14 cellular contexts compared by ENCODE assay signal in genomic region chr4:183417356-183417755, GRCh38.
"Had no signal": no experiment of that assay in that cellular context is flagged by ENCODE, and none has a peak within 500 bp of the region (broad histone marks: within the 10 kb centered on the region; RNA-seq: fewer than 3 reads in every experiment).

No MANE protein-coding gene starts in this region.

- H3K27ac ChIP-seq: esophagus squamous epithelium, heart right ventricle, ovary, sigmoid colon, thoracic aorta had no signal

- ATAC-seq: heart right ventricle; left lobe of liver; stimulated activated naive CD8-positive, alpha-beta T cell treated with anti-CD3 and anti-CD28 coated beads, Interleukin-15, amount 100 ng/mL, for 72 hours; WTC11 had no signal

- H3K4me1 Mint-ChIP-seq: stimulated activated naive CD8-positive, alpha-beta T cell treated with anti-CD3 and anti-CD28 coated beads, Interleukin-15, amount 100 ng/mL, for 72 hours; WTC11 had no signal

- H3K27me3 Mint-ChIP-seq: stimulated activated naive CD8-positive, alpha-beta T cell treated with anti-CD3 and anti-CD28 coated beads, Interleukin-15, amount 100 ng/mL, for 72 hours had no signal

- H3K4me3 ChIP-seq: esophagus squamous epithelium, heart right ventricle, ovary, sigmoid colon, thoracic aorta had no signal

- H3K36me3 ChIP-seq: esophagus squamous epithelium, heart right ventricle, ovary, sigmoid colon, thoracic aorta had no signal

- H3K36me3 Mint-ChIP-seq: WTC11 had no signal

- DNase-seq: activated CD4-positive, alpha-beta T cell treated with anti-CD3 and anti-CD28 coated beads for 48 hours; activated naive CD4-positive, alpha-beta T cell treated with anti-CD3 and anti-CD28 coated beads for 36 hours; esophagus squamous epithelium; foreskin melanocyte; heart right ventricle; islet precursor cell; sigmoid colon; stimulated activated CD4-positive, alpha-beta T cell treated with anti-CD3 and anti-CD28 coated beads, Interleukin-12 subunit alpha, Interleukin-12 subunit beta, amount 100 ng/mL, for 4 hours; stimulated activated CD4-positive, alpha-beta T cell treated with anti-CD3 and anti-CD28 coated beads, Interleukin-4, amount 100 ng/mL, for 1 hour; stimulated activated naive CD8-positive, alpha-beta T cell treated with anti-CD3 and anti-CD28 coated beads, Interleukin-15, amount 100 ng/mL, for 72 hours had no signal

- H3K9me3 ChIP-seq: esophagus squamous epithelium, heart right ventricle, ovary, sigmoid colon, thoracic aorta had no signal

- H3K4me3 Mint-ChIP-seq: activated naive CD4-positive, alpha-beta T cell treated with anti-CD3 and anti-CD28 coated beads for 36 hours; stimulated activated naive CD8-positive, alpha-beta T cell treated with anti-CD3 and anti-CD28 coated beads, Interleukin-15, amount 100 ng/mL, for 72 hours; WTC11 had no signal

- H3K27me3 ChIP-seq: esophagus squamous epithelium, heart right ventricle, ovary, sigmoid colon had no signal

- H3K27ac Mint-ChIP-seq: activated naive CD4-positive, alpha-beta T cell treated with anti-CD3 and anti-CD28 coated beads for 36 hours; WTC11 had no signal

- H3K4me1 ChIP-seq: esophagus squamous epithelium, heart right ventricle, sigmoid colon had no signal

- H3K9me3 Mint-ChIP-seq: activated naive CD4-positive, alpha-beta T cell treated with anti-CD3 and anti-CD28 coated beads for 36 hours; stimulated activated naive CD8-positive, alpha-beta T cell treated with anti-CD3 and anti-CD28 coated beads, Interleukin-15, amount 100 ng/mL, for 72 hours; WTC11 had no signal
